In genomic region chr6:312704-313485, GRCh38 we compare ENCODE assay signal across 14 cellular contexts. TPM values are rescaled to one million over a fixed set of nuclear protein-coding genes. Genes with fewer than 3 reads are reported as not detected.
DNase-seq lines count a peak whose midpoint lies in the region; ATAC-seq and TF ChIP-seq lines count a peak whose summit lies in the region.
"Had no signal": no experiment of that assay in that cellular context is flagged by ENCODE, and none has a peak within 500 bp of the region (broad histone marks: within the 10 kb centered on the region; RNA-seq: fewer than 3 reads in every experiment).

No MANE protein-coding gene starts in this region.

- H3K9ac ChIP-seq in BLaER1 treated with 17β-estradiol and CSF1 and Interleukin-3, amounts not matched to agents 10 nM and 100 nM = peak overlapping the region; percentile 9 to 73 (median 36); a peak in 17 of 22 replicates

- H3K27me3 ChIP-seq in BLaER1 treated with 17β-estradiol and CSF1 and Interleukin-3, amounts not matched to agents 10 nM and 100 nM = no peaks in the 10 kb centered on the region
- H3K27me3 ChIP-seq in naive thymus-derived CD4-positive, alpha-beta T cell (ENCODE audit: control insufficient read depth in 2 of 2, insufficient read depth in 2 of 2, low read length in 2 of 2) = no peaks in the 10 kb centered on the region

- peak overlapping the region in 1 of 10 experiments; percentile 10; a peak in 1 of 20 replicates for H3K4me3 ChIP-seq in BLaER1 treated with 17β-estradiol and CSF1 and Interleukin-3, amounts not matched to agents 10 nM and 100 nM
- H3K4me3 ChIP-seq in naive thymus-derived CD4-positive, alpha-beta T cell (ENCODE audit: low read length) = no peak overlapping the region
- H3K4me3 ChIP-seq in lower leg skin (ENCODE audit: low read depth, poor library complexity, severe bottlenecking) = no peak overlapping the region

- peak overlapping the region; percentile 23 to 82 (median 67) for H3K27ac ChIP-seq in BLaER1 treated with 17β-estradiol and CSF1 and Interleukin-3, amounts not matched to agents 10 nM and 100 nM
- no peak overlapping the region for H3K27ac ChIP-seq in naive thymus-derived CD4-positive, alpha-beta T cell (ENCODE audit: low read depth, low read length)

- peaks cover 77 to 90% (median 85%) of the 10 kb centered on the region in 10 experiments for H3K4me1 ChIP-seq in BLaER1 treated with 17β-estradiol and CSF1 and Interleukin-3, amounts not matched to agents 10 nM and 100 nM
- peaks cover 0 to 9% of the 10 kb centered on the region in 2 donors for H3K4me1 ChIP-seq in naive thymus-derived CD4-positive, alpha-beta T cell (ENCODE audit: control insufficient read depth in 2 of 2, insufficient read depth in 2 of 2, low read length in 2 of 2)

- ATAC-seq in HG03378 (IDR thresholded peaks at IDR 0.05; ENCODE audit: unreplicated experiment) (peak; percentile 31), esophagus mucosa (peak; percentile 33)
- peak; percentile 72 for ATAC-seq in naive thymus-derived CD4-positive, alpha-beta T cell
- ATAC-seq: stimulated activated naive CD8-positive, alpha-beta T cell treated with anti-CD3 and anti-CD28 coated beads, Interleukin-15, amount 100 ng/mL, for 72 hours had no signal

- DNase-seq in naive thymus-derived CD4-positive, alpha-beta T cell = no peak
- DNase-seq in NCI-H1092 (lab: John Stamatoyannopoulos, UW) (no peak), osteocyte (ENCODE audit: extremely low spot score, unreplicated experiment) (no peak), HPDE6-E6E7 (ENCODE audit: extremely low spot score) (no peak), lower leg skin (ENCODE audit: low spot score in 2 of 2) (no peak)
- DNase-seq: AML-193; amniotic stem cell; endodermal cell; NCI-H1417 treated with DMSO at 0.1 percent for 48 hours; stimulated activated naive CD8-positive, alpha-beta T cell treated with anti-CD3 and anti-CD28 coated beads, Interleukin-15, amount 100 ng/mL, for 72 hours had no signal

- peaks cover 0 to 9% (median 0%) of the 10 kb centered on the region in 11 donors for H3K9me3 Mint-ChIP-seq in naive thymus-derived CD4-positive, alpha-beta T cell
- H3K9me3 Mint-ChIP-seq in osteocyte (ENCODE audit: unreplicated experiment) = peaks cover 14% of the 10 kb centered on the region
- H3K9me3 Mint-ChIP-seq: stimulated activated naive CD8-positive, alpha-beta T cell treated with anti-CD3 and anti-CD28 coated beads, Interleukin-15, amount 100 ng/mL, for 72 hours had no signal

- POLR2A ChIA-PET in naive thymus-derived CD4-positive, alpha-beta T cell (lab: Charles Lee) = no interaction called here

- peaks cover 7 to 25% (median 11%) of the 10 kb centered on the region in 5 donors for H3K36me3 Mint-ChIP-seq in naive thymus-derived CD4-positive, alpha-beta T cell
- H3K36me3 Mint-ChIP-seq in osteocyte (ENCODE audit: unreplicated experiment) = peaks cover 3% of the 10 kb centered on the region

- H3K27ac Mint-ChIP-seq in naive thymus-derived CD4-positive, alpha-beta T cell = no peak overlapping the region
- H3K27ac Mint-ChIP-seq in osteocyte (ENCODE audit: unreplicated experiment) = no peak overlapping the region
- H3K27ac Mint-ChIP-seq: endodermal cell had no signal

- H4K20me1 ChIP-seq in BLaER1 treated with 17β-estradiol and CSF1 and Interleukin-3, amounts not matched to agents 10 nM and 100 nM = 0 out of 22 replicates have a peak, but pooled peaks cover 0 to under 1% (median 0%) of the 10 kb centered on the region in 11 experiments

- H3K27me3 Mint-ChIP-seq in naive thymus-derived CD4-positive, alpha-beta T cell = no peaks in the 10 kb centered on the region
- no peaks in the 10 kb centered on the region for H3K27me3 Mint-ChIP-seq in osteocyte (ENCODE audit: unreplicated experiment)
- H3K27me3 Mint-ChIP-seq: stimulated activated naive CD8-positive, alpha-beta T cell treated with anti-CD3 and anti-CD28 coated beads, Interleukin-15, amount 100 ng/mL, for 72 hours had no signal

- no peak for TF ChIP-seq POLR2A in lower leg skin (IDR thresholded peaks at IDR 0.05)

- H3K9me3 ChIP-seq in BLaER1 treated with 17β-estradiol and CSF1 and Interleukin-3, amounts not matched to agents 10 nM and 100 nM (replicated peaks in 1 of 11) = no peaks in the 10 kb centered on the region; a peak in 1 of 22 replicates
- no peaks in the 10 kb centered on the region for H3K9me3 ChIP-seq in naive thymus-derived CD4-positive, alpha-beta T cell (ENCODE audit: control insufficient read depth in 2 of 3, low read length in 3 of 3)

- CTCF ChIA-PET in naive thymus-derived CD4-positive, alpha-beta T cell (lab: Charles Lee) = interaction anchor here (0.6 to 0.7 kb wide), 2 partner anchors 32 to 58 kb away, joined by 3 to 7 read pairs; no protein-coding TSS in a partner anchor

- WGBS in lower leg skin, 2 donors = 50 to 58% methylated on average over 3 of the region's 3 CpGs

- H3K4me1 Mint-ChIP-seq in naive thymus-derived CD4-positive, alpha-beta T cell = peaks cover 17 to 39% (median 22%) of the 10 kb centered on the region in 7 donors
- no peaks in the 10 kb centered on the region for H3K4me1 Mint-ChIP-seq in osteocyte (ENCODE audit: unreplicated experiment)

- H3K4me3 Mint-ChIP-seq in naive thymus-derived CD4-positive, alpha-beta T cell = peak overlapping the region in 1 of 10 donors; percentile 5
- no peak overlapping the region for H3K4me3 Mint-ChIP-seq in osteocyte (ENCODE audit: unreplicated experiment)
- H3K4me3 Mint-ChIP-seq: endodermal cell; neural crest cell; stimulated activated naive CD8-positive, alpha-beta T cell treated with anti-CD3 and anti-CD28 coated beads, Interleukin-15, amount 100 ng/mL, for 72 hours had no signal

- intact Hi-C loops in naive thymus-derived CD4-positive, alpha-beta T cell (cut with micrococcal nuclease) = no loop called here
- intact Hi-C loops in lower leg skin (cut with DNase I; ENCODE audit: low total_unique reads) = no loop called here

- peak overlapping the region; percentile 65 to 86 (median 76) for H3K4me2 ChIP-seq in BLaER1 treated with 17β-estradiol and CSF1 and Interleukin-3, amounts not matched to agents 10 nM and 100 nM

- TF ChIP-seq CTCF in osteocyte (IDR thresholded peaks at IDR 0.05) = no peak
- no peak for TF ChIP-seq CTCF in lower leg skin (IDR thresholded peaks at IDR 0.05)

- peaks cover 0 to 19% (median 7%) of the 10 kb centered on the region in 11 experiments; a peak in 12 of 22 replicates for H3K36me3 ChIP-seq in BLaER1 treated with 17β-estradiol and CSF1 and Interleukin-3, amounts not matched to agents 10 nM and 100 nM
- H3K36me3 ChIP-seq in naive thymus-derived CD4-positive, alpha-beta T cell (ENCODE audit: control insufficient read depth in 2 of 3, insufficient read depth in 3 of 3, low read length in 3 of 3) = no peaks in the 10 kb centered on the region

RNA-seq across cellular contexts. Expression of gene DUSP22, which starts 20.6 kb away (rescaled TPM):
- total RNA-seq in esophagus mucosa (40.1 TPM), osteocyte (27.4 and 29.7 TPM in 2 replicates), lower leg skin (10 to 100 TPM; 53.2 to 81.1 (median 63.4) TPM)
- total RNA-seq in naive thymus-derived CD4-positive, alpha-beta T cell = 10 to 100 TPM; 24.8 to 57.2 (median 51.0) TPM
- polyA plus RNA-seq in naive thymus-derived CD4-positive, alpha-beta T cell = 10 to 100 TPM; 30.6 to 36.6 TPM
